ENCODE assay signal across 15 cellular contexts in the genomic region with DNA sequence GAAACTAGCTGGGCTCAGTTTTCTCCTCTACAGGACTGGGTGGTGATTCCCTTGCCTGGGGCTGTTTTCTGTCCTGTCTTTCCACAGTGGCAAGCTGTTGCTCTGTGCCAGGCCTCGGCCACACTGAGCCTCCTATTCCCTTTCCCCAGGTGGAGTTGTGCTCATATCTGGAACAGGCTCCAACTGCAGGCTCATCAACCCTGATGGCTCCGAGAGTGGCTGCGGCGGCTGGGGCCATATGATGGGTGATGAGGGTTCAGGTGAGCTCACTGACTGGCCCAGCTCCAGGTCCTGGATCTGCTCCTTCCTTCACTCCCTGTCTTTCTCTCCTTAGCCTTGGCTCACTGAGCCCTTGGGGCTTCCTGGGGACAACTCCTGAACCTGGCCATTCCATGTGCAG. TPM values are rescaled to one million over a fixed set of nuclear protein-coding genes. Genes with fewer than 3 reads are reported as not detected.
DNase-seq lines count a peak whose midpoint lies in the region; ATAC-seq, FAIRE-seq and TF ChIP-seq lines count a peak whose summit lies in the region.
"Had no signal": no experiment of that assay in that cellular context is flagged by ENCODE, and none has a peak within 500 bp of the region (broad histone marks: within the 10 kb centered on the region; RNA-seq: fewer than 3 reads in every experiment).

No MANE protein-coding gene starts in this region.

- no peaks in the 10 kb centered on the region for H3K27me3 ChIP-seq in GM12878 (replicated peaks in 1 of 2; ENCODE audit: control insufficient read depth in 2 of 2, insufficient read depth in 2 of 2, low read length in 1 of 2)
- H3K27me3 ChIP-seq: gastroesophageal sphincter had no signal

- no peak for TF ChIP-seq POLR2A in GM12878 (IDR thresholded peaks at IDR 0.05; ENCODE audit: low read depth, low read length)

- peaks cover 90% of the 10 kb centered on the region for H3K4me1 Mint-ChIP-seq in CD14-positive monocyte
- H3K4me1 Mint-ChIP-seq in IgD-negative memory B cell, result peaks cover 36 to 53% (median 48%) of the 10 kb centered on the region in 3 donors
- peaks cover 57 to 60% of the 10 kb centered on the region in 2 donors for H3K4me1 Mint-ChIP-seq in natural killer cell
- peaks cover 16% of the 10 kb centered on the region for H3K4me1 Mint-ChIP-seq in progenitor cell of endocrine pancreas (ENCODE audit: low read depth)

- H3K4me3 Mint-ChIP-seq in CD14-positive monocyte (peak overlapping the region; percentile 89 to 93), IgD-negative memory B cell (peak overlapping the region; percentile 84 to 99 (median 97)), natural killer cell (no peak overlapping the region), progenitor cell of endocrine pancreas (ENCODE audit: low read depth) (no peak overlapping the region)

- intact Hi-C loops in CD14-positive monocyte (cut with micrococcal nuclease), result loop anchor here in 1 of 2 donors (5.0 kb wide), 1 partner anchor 60 kb away; the partner anchor contains the start of genes MCEE and MPHOSPH10
- intact Hi-C loops in GM12878 (cut with micrococcal nuclease; ENCODE audit: unreplicated experiment), result loop anchor here (2.0 kb wide), 1 partner anchor 58 kb away; the partner anchor contains the start of genes MCEE and MPHOSPH10
- intact Hi-C loops in natural killer cell (cut with micrococcal nuclease), result no loop called here

- BruUV-seq in GM12878 (replicated peaks; lab: Mats Ljungman, UMichigan), result no TSS peak

- CTCF ChIA-PET in GM12878 (lab: Yijun Ruan, JAX), result interaction anchor here (2.6 to 5.5 kb wide), 7 partner anchors 9 to 82 kb away, joined by 10 to 101 read pairs (median 36); partner anchors contain the start of genes MCEE and MPHOSPH10

- H3K79me2 ChIP-seq in GM12878 (ENCODE audit: control insufficient read depth, insufficient read depth, low read length), result peaks cover 62% of the 10 kb centered on the region

- peaks cover 0 to 1% (median 0%) of the 10 kb centered on the region in 3 donors for H3K27me3 Mint-ChIP-seq in CD14-positive monocyte (ENCODE audit: low read depth in 3 of 3)
- H3K27me3 Mint-ChIP-seq in IgD-negative memory B cell, result no peaks in the 10 kb centered on the region
- H3K27me3 Mint-ChIP-seq in natural killer cell (ENCODE audit: low read depth in 2 of 2), result no peaks in the 10 kb centered on the region
- no peaks in the 10 kb centered on the region for H3K27me3 Mint-ChIP-seq in progenitor cell of endocrine pancreas

- TF ChIP-seq RAD21 in GM12878 (IDR thresholded peaks at IDR 0.05; ENCODE audit: insufficient read depth, low read depth, low read length), result no peak

- FAIRE-seq in GM12878 (lab: Jason Lieb, UNC), result no peak
- FAIRE-seq: TTC549 had no signal

- peak overlapping the region; percentile 25; the same call in 1 of the 2 replicates for H2AFZ ChIP-seq in GM12878 (ENCODE audit: control insufficient read depth, low read depth, low read length)

- H3K9ac ChIP-seq in GM12878 (ENCODE audit: control insufficient read depth, insufficient read depth, low read length), result peak overlapping the region; percentile 78

- H3K4me1 ChIP-seq in GM12878 (ENCODE audit: control insufficient read depth, insufficient read depth, low read length), result peaks cover 29% of the 10 kb centered on the region
- H3K4me1 ChIP-seq: prostate gland had no signal

- no peaks in the 10 kb centered on the region for H4K20me1 ChIP-seq in GM12878 (ENCODE audit: control insufficient read depth, insufficient read depth)

- RAD21 ChIA-PET in GM12878 (lab: Charles Lee; ENCODE audit: unreplicated experiment), result interaction anchor here (1.0 to 5.8 kb wide), 6 partner anchors 9 to 60 kb away, joined by 3 to 77 read pairs (median 7); no protein-coding TSS in a partner anchor

- 88% methylated on average over 4 of the region's 4 CpGs for WGBS in GM12878 (ENCODE audit: insufficient coverage, insufficient replicate concordance, low lambda C conversion rate, missing lambda C conversion rate)

- ATAC-seq in GM12878, result no peak
- ATAC-seq in natural killer cell, result no peak
- ATAC-seq: gastroesophageal sphincter, left colon had no signal

- H3K4me2 ChIP-seq in GM12878 (ENCODE audit: control insufficient read depth, insufficient read depth), result peak overlapping the region; percentile 99

- DNase-seq in CD14-positive monocyte (ENCODE audit: low spot score), result no peak
- no peak for DNase-seq in GM12878 (ENCODE audit: low read depth, low spot score)
- DNase-seq in natural killer cell, result no peak
- DNase-seq in NCI-H446 (lab: John Stamatoyannopoulos, UW), result no peak
- no peak for DNase-seq in progenitor cell of endocrine pancreas (ENCODE audit: low spot score, unreplicated experiment)
- DNase-seq in stimulated activated CD4-positive, alpha-beta T cell treated with anti-CD3 and anti-CD28 coated beads, Interleukin-4, amount 100 ng/mL, for 4 hours, result no peak
- DNase-seq in SW 1271 (lab: John Stamatoyannopoulos, UW), result no peak
- DNase-seq: GOT3; NCI-H2029; stimulated activated CD4-positive, alpha-beta T cell treated with anti-CD3 and anti-CD28 coated beads, Interleukin-4, amount 100 ng/mL, for 24 hours had no signal

- no peaks in the 10 kb centered on the region for H3K9me3 ChIP-seq in GM12878 (replicated peaks; ENCODE audit: control insufficient read depth, insufficient read depth, low read length)
- H3K9me3 ChIP-seq: gastroesophageal sphincter, prostate gland had no signal

- TF ChIP-seq EP300 in GM12878 (IDR thresholded peaks at IDR 0.05; ENCODE audit: borderline replicate concordance in 1 of 2, control insufficient read depth in 1 of 2, low read depth in 2 of 2, low read length in 2 of 2), result no peak

- SMC1A ChIA-PET in GM12878 (lab: Charles Lee; ENCODE audit: uncharacterized antibody, unreplicated experiment), result interaction anchor here (1.1 to 7.6 kb wide), 6 partner anchors 8 to 61 kb away, joined by 3 to 93 read pairs (median 10); partner anchors contain the start of genes MCEE and MPHOSPH10

- POLR2A ChIA-PET in GM12878 (lab: Charles Lee), result interaction anchor here (1.3 to 8.3 kb wide), 5 partner anchors 9 to 82 kb away, joined by 4 to 62 read pairs (median 6); partner anchors contain the start of genes MCEE and MPHOSPH10

- peaks cover 0 to 1% (median 0%) of the 10 kb centered on the region in 7 donors for H3K9me3 Mint-ChIP-seq in CD14-positive monocyte
- H3K9me3 Mint-ChIP-seq in IgD-negative memory B cell, result no peaks in the 10 kb centered on the region
- H3K9me3 Mint-ChIP-seq in natural killer cell, result no peaks in the 10 kb centered on the region
- H3K9me3 Mint-ChIP-seq in progenitor cell of endocrine pancreas (ENCODE audit: low read depth), result no peaks in the 10 kb centered on the region

- in situ Hi-C loops in GM12878 (cut with MboI), result no loop called here

- peak overlapping the region; percentile 96 to 100 (median 99) for H3K27ac Mint-ChIP-seq in CD14-positive monocyte
- H3K27ac Mint-ChIP-seq in IgD-negative memory B cell, result peak overlapping the region; percentile 93 to 99 (median 98)
- peak overlapping the region; percentile 98 to 99 for H3K27ac Mint-ChIP-seq in natural killer cell
- H3K27ac Mint-ChIP-seq in progenitor cell of endocrine pancreas, result no peak overlapping the region

- peaks cover 13 to 30% of the 10 kb centered on the region in 2 experiments for H3K36me3 ChIP-seq in GM12878 (ENCODE audit: control insufficient read depth in 2 of 2, insufficient read depth in 2 of 2, low read length in 1 of 2)
- H3K36me3 ChIP-seq: prostate gland had no signal

- no peak for TF ChIP-seq CTCF in CD14-positive monocyte (IDR thresholded peaks at IDR 0.05)
- TF ChIP-seq CTCF in GM12878 (IDR thresholded peaks at IDR 0.05 in 2 of 3, conservative IDR thresholded peaks at IDR 0.05 in 1 of 3; ENCODE audit: control insufficient read depth in 2 of 3, extremely low read depth in 1 of 3, insufficient read depth in 1 of 3, low read depth in 3 of 3, low read length in 3 of 3), result no peak
- no peak for TF ChIP-seq CTCF in natural killer cell (IDR thresholded peaks at IDR 0.05)
- TF ChIP-seq CTCF in progenitor cell of endocrine pancreas (IDR thresholded peaks at IDR 0.05; ENCODE audit: unreplicated experiment), result no peak

- peak overlapping the region; percentile 95 for H3K27ac ChIP-seq in GM12878 (ENCODE audit: control insufficient read depth, insufficient read depth)
- H3K27ac ChIP-seq: prostate gland had no signal

- peak overlapping the region; percentile 70 for H3K4me3 ChIP-seq in GM12878
- H3K4me3 ChIP-seq: gastroesophageal sphincter, prostate gland had no signal

- H3K36me3 Mint-ChIP-seq in CD14-positive monocyte, result peaks cover 73 to 74% of the 10 kb centered on the region in 2 donors
- H3K36me3 Mint-ChIP-seq in IgD-negative memory B cell, result peaks cover 3% of the 10 kb centered on the region
- H3K36me3 Mint-ChIP-seq in natural killer cell, result no peaks in the 10 kb centered on the region
- peaks cover 18% of the 10 kb centered on the region for H3K36me3 Mint-ChIP-seq in progenitor cell of endocrine pancreas (ENCODE audit: insufficient read depth)

RNA-seq across cellular contexts. Expression of gene NAGK, which starts 4.0 kb away (rescaled TPM):
- 100 to 1,000 TPM; 546 to 690 TPM for polyA plus RNA-seq in CD14-positive monocyte
- polyA plus RNA-seq in IgD-negative memory B cell, result 121 TPM
- 110 and 119 TPM in 2 replicates for total RNA-seq in GM12878 (2013; cell fraction: nucleolus; rRNA removed)
- 110 and 116 TPM in 2 replicates for total RNA-seq in GM12878 (2014; rRNA removed)
- 67.7 and 74.4 TPM in 2 replicates for total RNA-seq in GM12878 (2014; rRNA removed; fragmentation: Illumina TruSeq; extraction: Trizol)
- 123 and 135 TPM in 2 replicates for total RNA-seq in GM12878 (2021)
- polyA plus RNA-seq in GM12878 (2011; ENCODE audit: low read depth), result 97.8 TPM
- 65.3 and 85.5 TPM in 2 replicates for polyA plus RNA-seq in GM12878 (2011; rRNA removed)
- 99.7 and 115 TPM in 2 replicates for polyA plus RNA-seq in GM12878 (2011; cell fraction: cytosol; rRNA removed)
- 174 and 177 TPM in 2 replicates for polyA plus RNA-seq in GM12878 (2011; cell fraction: nucleus; rRNA removed)
- polyA plus RNA-seq in GM12878 (2012), result 147 and 163 TPM in 2 replicates
- polyA plus RNA-seq in GM12878 (2014; fragmentation: Illumina TruSeq; extraction: Trizol), result 71.3 and 115 TPM in 2 replicates
- 10 to 100 TPM; 67.8 to 72.5 TPM for polyA plus RNA-seq in GM12878 (2014; fragmentation: Nextera tagmentation; extraction: Ambion mirVana)
- polyA plus RNA-seq in GM12878 (2014; rRNA removed), result 131 and 137 TPM in 2 replicates
- polyA plus RNA-seq in GM12878 (2016; fragmentation: Nextera tagmentation; extraction: Ambion mirVana), result 100 to 1,000 TPM; 121 to 122 TPM
- polyA minus RNA-seq in GM12878 (2011; rRNA and poly(A)+ RNA removed), result 64.8 and 73.5 TPM in 2 replicates
- polyA minus RNA-seq in GM12878 (2011; cell fraction: cytosol; rRNA and poly(A)+ RNA removed), result 14.8 and 22.1 TPM in 2 replicates
- polyA minus RNA-seq in GM12878 (2011; cell fraction: nucleus; rRNA and poly(A)+ RNA removed), result 70.4 and 127 TPM in 2 replicates
- total RNA-seq in natural killer cell, result 10 to 100 TPM; 67.3 to 93.6 (median 74.9) TPM
- 115 and 127 TPM in 2 replicates for total RNA-seq in progenitor cell of endocrine pancreas

RNA-seq across cellular contexts. Expression of gene MCEE, which starts 57.5 kb away (rescaled TPM):
- 10 to 100 TPM; 24.7 to 29.0 TPM for polyA plus RNA-seq in CD14-positive monocyte
- 25.9 TPM for polyA plus RNA-seq in IgD-negative memory B cell
- 68.9 and 73.3 TPM in 2 replicates for total RNA-seq in GM12878 (2013; cell fraction: nucleolus; rRNA removed)
- total RNA-seq in GM12878 (2014; rRNA removed), result 19.3 and 23.5 TPM in 2 replicates
- total RNA-seq in GM12878 (2014; rRNA removed; fragmentation: Illumina TruSeq; extraction: Trizol), result 17.1 and 18.0 TPM in 2 replicates
- 14.4 and 17.3 TPM in 2 replicates for total RNA-seq in GM12878 (2021)
- polyA plus RNA-seq in GM12878 (2011; ENCODE audit: low read depth), result 17.5 TPM
- polyA plus RNA-seq in GM12878 (2011; rRNA removed), result 19.0 and 24.1 TPM in 2 replicates
- polyA plus RNA-seq in GM12878 (2011; cell fraction: cytosol; rRNA removed), result 8.9 and 10.4 TPM in 2 replicates
- polyA plus RNA-seq in GM12878 (2011; cell fraction: nucleus; rRNA removed), result 21.0 and 23.7 TPM in 2 replicates
- polyA plus RNA-seq in GM12878 (2012), result 21.0 and 21.5 TPM in 2 replicates
- polyA plus RNA-seq in GM12878 (2014; fragmentation: Illumina TruSeq; extraction: Trizol), result 19.3 and 23.2 TPM in 2 replicates
- 10 to 100 TPM; 43.6 to 63.4 TPM for polyA plus RNA-seq in GM12878 (2014; fragmentation: Nextera tagmentation; extraction: Ambion mirVana)
- 21.3 and 22.4 TPM in 2 replicates for polyA plus RNA-seq in GM12878 (2014; rRNA removed)
- polyA plus RNA-seq in GM12878 (2016; fragmentation: Nextera tagmentation; extraction: Ambion mirVana), result 10 to 100 TPM; 37.7 to 41.9 TPM
- 6.4 and 10.7 TPM in 2 replicates for polyA minus RNA-seq in GM12878 (2011; rRNA and poly(A)+ RNA removed)
- 2.0 and 2.7 TPM in 2 replicates for polyA minus RNA-seq in GM12878 (2011; cell fraction: cytosol; rRNA and poly(A)+ RNA removed)
- 10.6 and 14.6 TPM in 2 replicates for polyA minus RNA-seq in GM12878 (2011; cell fraction: nucleus; rRNA and poly(A)+ RNA removed)
- 10 to 100 TPM in 1 of 3 donors, 1 to 10 TPM in 2; 8.4 to 10.4 (median 8.7) TPM for total RNA-seq in natural killer cell
- 14.4 and 15.2 TPM in 2 replicates for total RNA-seq in progenitor cell of endocrine pancreas

RNA-seq across cellular contexts. Expression of gene MPHOSPH10, which starts 57.9 kb away (rescaled TPM):
- polyA plus RNA-seq in CD14-positive monocyte (1 to 10 TPM; 5.6 to 9.9 TPM), IgD-negative memory B cell (25.2 TPM), GM12878 (2011; rRNA removed) (23.8 and 38.7 TPM in 2 replicates), GM12878 (2014; fragmentation: Illumina TruSeq; extraction: Trizol) (56.8 and 71.1 TPM in 2 replicates), GM12878 (2014; fragmentation: Nextera tagmentation; extraction: Ambion mirVana) (10 to 100 TPM; 29.1 to 40.4 TPM), GM12878 (2014; rRNA removed) (30.7 and 37.0 TPM in 2 replicates), GM12878 (2016; fragmentation: Nextera tagmentation; extraction: Ambion mirVana) (10 to 100 TPM; 44.9 to 46.9 TPM)
- total RNA-seq in GM12878 (2013; cell fraction: nucleolus; rRNA removed), result 37.7 and 41.4 TPM in 2 replicates
- total RNA-seq in GM12878 (2014; rRNA removed) (27.7 and 34.3 TPM in 2 replicates), GM12878 (2014; rRNA removed; fragmentation: Illumina TruSeq; extraction: Trizol) (39.7 and 43.0 TPM in 2 replicates), GM12878 (2021) (36.4 and 42.3 TPM in 2 replicates), natural killer cell (10 to 100 TPM; 27.9 to 34.2 (median 31.4) TPM), progenitor cell of endocrine pancreas (55.4 and 69.2 TPM in 2 replicates)
- polyA plus RNA-seq in GM12878 (2011; ENCODE audit: low read depth), result 14.3 TPM
- polyA plus RNA-seq in GM12878 (2011; cell fraction: cytosol; rRNA removed), result 5.9 and 6.9 TPM in 2 replicates
- 16.4 and 23.1 TPM in 2 replicates for polyA plus RNA-seq in GM12878 (2011; cell fraction: nucleus; rRNA removed)
- polyA plus RNA-seq in GM12878 (2012), result 23.6 and 23.9 TPM in 2 replicates
- polyA minus RNA-seq in GM12878 (2011; rRNA and poly(A)+ RNA removed), result 10.3 and 11.2 TPM in 2 replicates
- 8.6 and 8.8 TPM in 2 replicates for polyA minus RNA-seq in GM12878 (2011; cell fraction: cytosol; rRNA and poly(A)+ RNA removed)
- polyA minus RNA-seq in GM12878 (2011; cell fraction: nucleus; rRNA and poly(A)+ RNA removed), result 13.2 and 25.7 TPM in 2 replicates

Comparison
In these comparisons a context has a peak if more than half of its experiments do, and no peak if none do; other contexts are left out.
1. H3K4me3 Mint-ChIP-seq: peak in CD14-positive monocyte (2 of 2) and IgD-negative memory B cell (4 of 4); none in natural killer cell (single experiment) and progenitor cell of endocrine pancreas (single experiment).